Comparison of ENCODE assay signal across 9 cellular contexts in genomic region chr6:42692151-42692911, GRCh38. TPM values are rescaled to one million over a fixed set of nuclear protein-coding genes. Genes with fewer than 3 reads are reported as not detected.
DNase-seq lines count a peak whose midpoint lies in the region; ATAC-seq and TF ChIP-seq lines count a peak whose summit lies in the region.
"Had no signal": no experiment of that assay in that cellular context is flagged by ENCODE, and none has a peak within 500 bp of the region (broad histone marks: within the 10 kb centered on the region; RNA-seq: fewer than 3 reads in every experiment).

No MANE protein-coding gene starts in this region.

- TF ChIP-seq CTCF in right atrium auricular region (IDR thresholded peaks at IDR 0.05) (no peak), stomach (IDR thresholded peaks at IDR 0.05) (no peak), ovary (IDR thresholded peaks at IDR 0.05) (no peak)

- WGBS in stomach, 5 donors: 66 to 86% (median 83%) methylated on average over 4 of the region's 4 CpGs
- WGBS in ovary, 3 donors: 65 to 76% (median 71%) methylated on average over 4 of the region's 4 CpGs

- no peak for TF ChIP-seq POLR2A in stomach (IDR thresholded peaks at IDR 0.05)
- TF ChIP-seq POLR2A in ovary (IDR thresholded peaks at IDR 0.05): no peak

- H3K27me3 Mint-ChIP-seq in activated T-helper 1 cell treated with anti-CD3 and anti-CD28 coated beads, Interleukin-12 subunit alpha, Interleukin-12 subunit beta, Interleukin-2, Interleukin-4 antibody, amounts not matched to agents 30 ng/mL and 10 ng/mL and 1 ng/mL, durations not matched to agents 14 hours and 24 hours and 36 hours (ENCODE audit: insufficient read depth): no peaks in the 10 kb centered on the region

- peaks cover 53% of the 10 kb centered on the region for H3K36me3 Mint-ChIP-seq in activated T-helper 1 cell treated with anti-CD3 and anti-CD28 coated beads, Interleukin-12 subunit alpha, Interleukin-12 subunit beta, Interleukin-2, Interleukin-4 antibody, amounts not matched to agents 30 ng/mL and 10 ng/mL and 1 ng/mL, durations not matched to agents 14 hours and 24 hours and 36 hours (ENCODE audit: low read depth)

- H3K9me3 ChIP-seq in right atrium auricular region (no peaks in the 10 kb centered on the region), stomach (no peaks in the 10 kb centered on the region), ovary (no peaks in the 10 kb centered on the region)

- H3K27me3 ChIP-seq in right atrium auricular region (no peaks in the 10 kb centered on the region), stomach (no peaks in the 10 kb centered on the region), ovary (no peaks in the 10 kb centered on the region)

- H3K4me1 Mint-ChIP-seq in activated T-helper 1 cell treated with anti-CD3 and anti-CD28 coated beads, Interleukin-12 subunit alpha, Interleukin-12 subunit beta, Interleukin-2, Interleukin-4 antibody, amounts not matched to agents 30 ng/mL and 10 ng/mL and 1 ng/mL, durations not matched to agents 14 hours and 24 hours and 36 hours (ENCODE audit: low read depth): peaks cover 35% of the 10 kb centered on the region

- H3K27ac Mint-ChIP-seq in activated T-helper 1 cell treated with anti-CD3 and anti-CD28 coated beads, Interleukin-12 subunit alpha, Interleukin-12 subunit beta, Interleukin-2, Interleukin-4 antibody, amounts not matched to agents 30 ng/mL and 10 ng/mL and 1 ng/mL, durations not matched to agents 14 hours and 24 hours and 36 hours: peak overlapping the region; percentile 58

- DNase-seq in activated CD4-positive, CD25-positive, alpha-beta regulatory T cell treated with anti-CD3 and anti-CD28 coated beads, Interleukin-2, amount 50 U/mL, for 72 hours: no peak
- DNase-seq in activated T-helper 1 cell treated with anti-CD3 and anti-CD28 coated beads, Interleukin-12 subunit alpha, Interleukin-12 subunit beta, Interleukin-2, Interleukin-4 antibody, amounts not matched to agents 30 ng/mL and 10 ng/mL and 1 ng/mL, durations not matched to agents 14 hours and 24 hours and 36 hours (ENCODE audit: low spot score): no peak
- DNase-seq in right atrium auricular region (ENCODE audit: low spot score) (peak; percentile 54), stomach (no peak), activated gamma-delta T cell (lab: John Stamatoyannopoulos, UW) (no peak), GOT3 (lab: John Stamatoyannopoulos, UW) (no peak), ovary (no peak)
- DNase-seq: hippocampal formation had no signal

- H3K4me1 ChIP-seq in right atrium auricular region (peaks cover 0 to 25% of the 10 kb centered on the region in 2 donors), stomach (peaks cover 0 to 8% (median 0%) of the 10 kb centered on the region in 4 donors), ovary (ENCODE audit: insufficient read depth) (peaks cover 1% of the 10 kb centered on the region)

- no peak overlapping the region for H3K4me3 Mint-ChIP-seq in activated T-helper 1 cell treated with anti-CD3 and anti-CD28 coated beads, Interleukin-12 subunit alpha, Interleukin-12 subunit beta, Interleukin-2, Interleukin-4 antibody, amounts not matched to agents 30 ng/mL and 10 ng/mL and 1 ng/mL, durations not matched to agents 14 hours and 24 hours and 36 hours

- H3K27ac ChIP-seq in right atrium auricular region: peak overlapping the region; percentile 33 to 34
- peak overlapping the region in 4 of 5 donors; percentile 15 to 47 (median 34) for H3K27ac ChIP-seq in stomach
- no peak overlapping the region for H3K27ac ChIP-seq in ovary

- no peaks in the 10 kb centered on the region for H3K9me3 Mint-ChIP-seq in activated T-helper 1 cell treated with anti-CD3 and anti-CD28 coated beads, Interleukin-12 subunit alpha, Interleukin-12 subunit beta, Interleukin-2, Interleukin-4 antibody, amounts not matched to agents 30 ng/mL and 10 ng/mL and 1 ng/mL, durations not matched to agents 14 hours and 24 hours and 36 hours

- H3K36me3 ChIP-seq in right atrium auricular region (peaks cover 62% of the 10 kb centered on the region), stomach (peaks cover 47 to 80% (median 75%) of the 10 kb centered on the region in 4 donors), ovary (no peaks in the 10 kb centered on the region)

- intact Hi-C loops in activated T-helper 1 cell treated with anti-CD3 and anti-CD28 coated beads, Interleukin-12 subunit alpha, Interleukin-12 subunit beta, Interleukin-2, Interleukin-4 antibody, amounts not matched to agents 30 ng/mL and 10 ng/mL and 1 ng/mL, durations not matched to agents 14 hours and 24 hours and 36 hours (cut with micrococcal nuclease): loop anchor here (5.0 kb wide), 1 partner anchor 35 kb away; no protein-coding TSS in a partner anchor
- intact Hi-C loops in stomach (cut with DNase I; ENCODE audit: low total_unique reads) (no loop called here), ovary (cut with DNase I) (no loop called here)

- peak; percentile 39 to 42 for ATAC-seq in activated CD4-positive, CD25-positive, alpha-beta regulatory T cell treated with anti-CD3 and anti-CD28 coated beads, Interleukin-2, amount 50 U/mL, for 24 hours

- TF ChIP-seq EP300 in stomach (IDR thresholded peaks at IDR 0.05): no peak
- no peak for TF ChIP-seq EP300 in ovary (IDR thresholded peaks at IDR 0.05)

- H3K4me3 ChIP-seq in right atrium auricular region (no peak overlapping the region), stomach (no peak overlapping the region), ovary (no peak overlapping the region)

RNA-seq across cellular contexts. Expression of gene PRPH2, which starts 30.1 kb away (rescaled TPM):
- total RNA-seq in activated T-helper 1 cell treated with anti-CD3 and anti-CD28 coated beads, Interleukin-12 subunit alpha, Interleukin-12 subunit beta, Interleukin-2, Interleukin-4 antibody, amounts not matched to agents 30 ng/mL and 10 ng/mL and 1 ng/mL, durations not matched to agents 14 hours and 24 hours and 36 hours: not detected in 2 replicates
- total RNA-seq in right atrium auricular region (1 to 10 TPM in 1 of 2 donors, under 1 TPM in 1; 0.90 to 1.1 TPM), stomach (1 to 10 TPM in 2 of 5 donors, under 1 TPM in 1, not detected in 2; 0.43 to 4.0 (median 1.2) TPM), ovary (1 to 10 TPM in 5 of 7 donors, under 1 TPM in 2; 0.80 to 6.8 (median 4.2) TPM)
- polyA plus RNA-seq in stomach (under 1 TPM; 0.38 to 0.92 (median 0.75) TPM), ovary (1 to 10 TPM; 2.0 to 2.8 TPM)

RNA-seq across cellular contexts. Expression of gene TBCC, which starts 53.6 kb away (rescaled TPM):
- total RNA-seq in activated T-helper 1 cell treated with anti-CD3 and anti-CD28 coated beads, Interleukin-12 subunit alpha, Interleukin-12 subunit beta, Interleukin-2, Interleukin-4 antibody, amounts not matched to agents 30 ng/mL and 10 ng/mL and 1 ng/mL, durations not matched to agents 14 hours and 24 hours and 36 hours: 20.1 and 22.3 TPM in 2 replicates
- total RNA-seq in right atrium auricular region: 10 to 100 TPM; 18.8 to 21.4 TPM
- 10 to 100 TPM; 14.2 to 33.0 (median 15.2) TPM for total RNA-seq in stomach
- polyA plus RNA-seq in stomach: 10 to 100 TPM; 16.9 to 24.6 (median 19.6) TPM
- 10 to 100 TPM; 15.2 to 18.7 (median 16.7) TPM for total RNA-seq in ovary
- polyA plus RNA-seq in ovary: 10 to 100 TPM; 14.1 to 15.4 TPM

Comparison
In these comparisons a context has a peak if more than half of its experiments do, and no peak if none do; other contexts are left out.
1. H3K27ac ChIP-seq: peak in right atrium auricular region (2 of 2) and stomach (4 of 5); none in ovary (0 of 2).